In the genomic region with DNA sequence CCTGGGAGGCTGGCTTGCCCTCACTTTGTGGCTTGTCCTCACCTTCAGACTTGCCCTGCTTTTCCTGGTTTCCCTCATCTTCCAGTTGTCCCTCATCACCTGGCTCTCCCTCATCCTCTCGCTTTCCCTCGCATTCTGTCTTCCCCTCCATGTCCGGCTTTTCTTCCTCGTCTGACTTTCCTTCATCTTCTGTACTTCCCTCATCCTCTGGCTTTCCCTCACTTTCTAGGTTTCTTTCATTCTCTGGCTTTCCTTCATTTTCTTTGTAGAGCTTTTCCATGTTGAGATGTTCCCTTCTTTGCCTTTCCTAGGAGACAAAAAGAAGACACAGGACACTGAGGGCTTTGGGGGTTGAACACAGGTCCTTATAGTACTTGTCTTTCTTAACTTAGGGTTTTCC, we compare ENCODE assay signal across 12 cellular contexts. TPM values are rescaled to one million over a fixed set of nuclear protein-coding genes. Genes with fewer than 3 reads are reported as not detected.
"Had no signal": no experiment of that assay in that cellular context is flagged by ENCODE, and none has a peak within 500 bp of the region (broad histone marks: within the 10 kb centered on the region; RNA-seq: fewer than 3 reads in every experiment).

No MANE protein-coding gene starts in this region.

- H3K4me1 ChIP-seq: HAP-1 had no signal

- H3K4me3 ChIP-seq: GM23248, GM23338, HAP-1 had no signal

- H3K36me3 ChIP-seq: HAP-1 had no signal

- DNase-seq: GM23248, GOT3, H7, H9, HCEC 1CT, HFFc6 had no signal

- H3K9me3 ChIP-seq: HAP-1 had no signal

- H3K4me3 Mint-ChIP-seq: GM23338, H9, HFFc6 had no signal

- H3K9ac ChIP-seq: GM23248 had no signal

- H3K9me3 Mint-ChIP-seq: GM23338, HFFc6 had no signal

- FAIRE-seq: H1, H54 had no signal

- ATAC-seq: GM23338, HCT116 had no signal

- H2AFZ ChIP-seq: GM23248, GM23338 had no signal

- H3K4me2 ChIP-seq: GM23338 had no signal

- H3K27ac ChIP-seq: GM23248 had no signal

- H3K27ac Mint-ChIP-seq: GM23338, H9, HFFc6 had no signal

RNA-seq across cellular contexts. Expression of a gene that starts 2.3 kb away (rescaled TPM):
- total RNA-seq: GM23248, H4, H9, HFFc6 had no signal
- polyA plus RNA-seq: GM23248 had no signal

RNA-seq across cellular contexts. Expression of a gene that starts 36.5 kb away (rescaled TPM):
- total RNA-seq: GM23248, HFFc6 had no signal
- polyA plus RNA-seq: GM23248 had no signal
